ENCODE assay signal across 8 cellular contexts in the genomic region with DNA sequence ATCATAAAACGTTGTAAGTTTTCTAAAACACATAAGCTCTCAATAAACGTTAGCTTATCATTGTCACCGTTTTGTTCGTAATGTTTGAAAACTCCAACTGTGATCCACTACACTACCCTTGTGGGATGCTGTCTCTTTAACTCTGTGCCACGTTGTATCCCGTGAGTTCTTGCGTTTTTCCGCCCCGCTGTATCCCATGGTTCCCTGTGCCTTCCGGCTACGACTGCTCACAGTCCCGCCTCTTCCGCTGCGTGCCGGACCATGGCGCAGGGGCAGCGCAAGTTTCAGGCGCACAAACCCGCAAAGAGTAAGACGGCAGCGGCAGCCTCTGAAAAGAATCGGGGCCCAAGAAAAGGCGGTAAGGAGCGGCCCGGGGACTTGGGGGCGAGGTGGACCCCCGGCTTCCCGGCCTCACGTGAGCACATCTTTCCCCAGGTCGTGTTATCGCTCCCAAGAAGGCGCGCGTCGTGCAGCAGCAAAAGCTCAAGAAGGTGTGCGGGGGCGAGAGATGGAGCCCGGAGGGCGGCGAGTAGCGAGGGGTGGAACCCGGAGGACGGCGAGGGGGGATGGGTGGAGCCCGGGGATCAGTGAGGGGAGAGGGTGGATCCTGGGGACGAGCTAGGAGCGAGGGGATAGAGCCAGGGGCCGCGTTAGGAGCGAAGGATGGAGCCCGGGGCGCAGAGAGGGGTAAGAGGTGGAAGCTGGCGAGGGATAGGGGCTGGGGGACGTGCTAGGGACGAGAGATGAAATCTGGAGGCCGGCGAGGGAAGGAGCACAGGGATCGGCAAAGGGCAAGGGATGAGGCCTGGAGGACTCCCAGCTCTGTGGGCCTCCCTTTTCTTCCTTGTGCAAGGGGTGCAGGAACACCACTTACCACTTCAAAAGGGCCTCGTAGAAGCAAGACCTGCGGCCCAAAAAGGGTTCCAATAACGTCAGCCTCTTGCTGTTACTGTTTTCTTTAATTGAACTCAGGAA. TPM values are rescaled to one million over a fixed set of nuclear protein-coding genes. Genes with fewer than 3 reads are reported as not detected.
DNase-seq lines count a peak whose midpoint lies in the region; ATAC-seq and TF ChIP-seq lines count a peak whose summit lies in the region.

Gene C19orf53 (plus strand): TSS at position 240 of the 975 bp plus-strand sequence. CDS start 22 bp downstream, at position 262.

- H3K9ac ChIP-seq in KMS-11: peak within 1 kb of the TSS; percentile 70
- H3K9ac ChIP-seq in muscle layer of colon (ENCODE audit: low read length): peak within 1 kb of the TSS; percentile 95

- H4K20me1 ChIP-seq in KMS-11 (ENCODE audit: insufficient read depth): no peaks in the 10 kb centered on the region

- H3K79me2 ChIP-seq in KMS-11 (ENCODE audit: insufficient read depth, low read depth): peaks cover 18% of the 10 kb centered on the region

- H3K27me3 ChIP-seq in KMS-11 (ENCODE audit: insufficient read depth, low read depth): no peaks in the 10 kb centered on the region
- H3K27me3 ChIP-seq in Peyer's patch: no peaks in the 10 kb centered on the region
- H3K27me3 ChIP-seq in muscle layer of colon (ENCODE audit: control insufficient read depth in 1 of 2, insufficient read depth in 2 of 2, low read length in 2 of 2): no peaks in the 10 kb centered on the region

- TF ChIP-seq POLR2A in Peyer's patch (IDR thresholded peaks at IDR 0.05): peak; percentile 76 to 86

- no peak for TF ChIP-seq CTCF in KMS-11 (conservative IDR thresholded peaks at IDR 0.05; ENCODE audit: low read depth, low read length)
- TF ChIP-seq CTCF in Peyer's patch (IDR thresholded peaks at IDR 0.05): peak in 2 of 6 experiments; percentile 15 to 27

- H3K4me3 ChIP-seq in KMS-11 (IDR thresholded peaks at IDR 0.05; ENCODE audit: insufficient read depth, low read depth, low read length): no peak within 1 kb of the TSS
- H3K4me3 ChIP-seq in Peyer's patch: peak within 1 kb of the TSS; percentile 74 to 88 (median 88)
- peak within 1 kb of the TSS; percentile 82 to 91 for H3K4me3 ChIP-seq in muscle layer of colon (ENCODE audit: low read depth in 1 of 2, low read length in 2 of 2)

- DNase-seq in DMS53 treated with DMSO at 0.1 percent for 48 hours (lab: John Stamatoyannopoulos, UW; ENCODE audit: unreplicated experiment) (peak; percentile 78), Peyer's patch (peak; percentile 88 to 95 (median 90))
- DNase-seq in activated T-cell treated with anti-CD3 and anti-CD28 coated beads, Interleukin-2, amount 50 U/mL, for 48 hours: peak; percentile 88 to 90
- peak; percentile 78 for DNase-seq in stimulated activated CD8-positive, alpha-beta memory T cell treated with anti-CD3 and anti-CD28 coated beads, Interleukin-7, amount 100 ng/mL, for 24 hours (ENCODE audit: low read depth)

- H3K4me1 ChIP-seq in KMS-11 (ENCODE audit: low read depth, poor library complexity, severe bottlenecking) (peaks cover 11% of the 10 kb centered on the region), Peyer's patch (peaks cover 0 to 13% (median 5%) of the 10 kb centered on the region in 4 donors), muscle layer of colon (ENCODE audit: insufficient read depth, low read length) (peaks cover 10% of the 10 kb centered on the region)

- H3K36me3 ChIP-seq in KMS-11 (ENCODE audit: insufficient read depth) (no peaks in the 10 kb centered on the region; the same call in 1 of the 2 replicates), Peyer's patch (peaks cover 0 to 53% (median 0%) of the 10 kb centered on the region in 3 donors), muscle layer of colon (ENCODE audit: insufficient read depth, low read length) (peaks cover 21% of the 10 kb centered on the region)

- peak within 1 kb of the TSS; percentile 40 for H3K27ac ChIP-seq in KMS-11
- H3K27ac ChIP-seq in Peyer's patch: peak within 1 kb of the TSS; percentile 82 to 94 (median 84)
- H3K27ac ChIP-seq in muscle layer of colon (ENCODE audit: low read depth, low read length): peak within 1 kb of the TSS; percentile 95

- ATAC-seq in GM21737 (IDR thresholded peaks at IDR 0.05; ENCODE audit: unreplicated experiment) (peak; percentile 76), esophagus mucosa (peak; percentile 94)

- H3K4me2 ChIP-seq in KMS-11: peak within 1 kb of the TSS; percentile 81

- H3K9me3 ChIP-seq in Peyer's patch (no peaks in the 10 kb centered on the region), muscle layer of colon (ENCODE audit: low read length) (no peaks in the 10 kb centered on the region)

- H2AFZ ChIP-seq in KMS-11 (ENCODE audit: low read depth): peak within 1 kb of the TSS; percentile 81; the same call in 1 of the 2 replicates

RNA-seq across cellular contexts. Expression of gene C19orf53, which starts in this region (rescaled TPM):
- total RNA-seq in Peyer's patch: 100 to 1,000 TPM in 1 of 4 donors, 10 to 100 TPM in 3; 71.3 to 148 (median 84.3) TPM
- 60.2 TPM for total RNA-seq in esophagus mucosa

Comparison
In these comparisons a context has a peak if more than half of its experiments do, and no peak if none do; other contexts are left out.
1. H3K27ac ChIP-seq: peak in every context shown above with its lines; median percentile 95 in muscle layer of colon; 84 in Peyer's patch; 40 in KMS-11.